9 cellular contexts compared by ENCODE assay signal in genomic region chr20:47150403-47151152, GRCh38.
A peak's percentile ranks its signal among the peaks of the same experiment; 100 is the strongest.
DNase-seq lines count a peak whose midpoint lies in the region; ATAC-seq, FAIRE-seq and TF ChIP-seq lines count a peak whose summit lies in the region.
"Had no signal": no experiment of that assay in that cellular context is flagged by ENCODE, and none has a peak within 500 bp of the region (broad histone marks: within the 10 kb centered on the region; RNA-seq: fewer than 3 reads in every experiment).

No MANE protein-coding gene starts in this region.

- peak; percentile 82 for TF ChIP-seq CTCF in A673 (conservative IDR thresholded peaks at IDR 0.05; ENCODE audit: low read depth, low read length)
- TF ChIP-seq CTCF in GM10266 (IDR thresholded peaks at IDR 0.05; ENCODE audit: control insufficient read depth, insufficient read depth, low read depth, missing control alignments): peak; percentile 40
- TF ChIP-seq CTCF in foreskin fibroblast (IDR thresholded peaks at IDR 0.05; ENCODE audit: low read depth, low read length): peak; percentile 59
- peak; percentile 30 for TF ChIP-seq CTCF in neutrophil (IDR thresholded peaks at IDR 0.05)

- H3K27me3 ChIP-seq in A673 (replicated peaks; ENCODE audit: insufficient read depth, low read depth, low read length, poor library complexity) (no peaks in the 10 kb centered on the region), neutrophil (no peaks in the 10 kb centered on the region)

- no TSS peak for BruUV-seq in A673 (replicated peaks; lab: Mats Ljungman, UMichigan)

- H3K4me3 ChIP-seq in A673 (ENCODE audit: low read depth, low read length, poor library complexity, severe bottlenecking) (no peak overlapping the region), foreskin fibroblast (ENCODE audit: low read depth in 1 of 2, low read length in 2 of 2) (no peak overlapping the region), neutrophil (ENCODE audit: low read depth in 1 of 2, low read length in 1 of 2) (no peak overlapping the region)

- no peaks in the 10 kb centered on the region for H3K4me1 ChIP-seq in A673 (ENCODE audit: insufficient read depth, low read length, poor library complexity, severe bottlenecking)
- H3K4me1 ChIP-seq in neutrophil (ENCODE audit: control insufficient read depth in 1 of 2, insufficient read depth in 1 of 2, low read depth in 1 of 2, low read length in 1 of 2): no peaks in the 10 kb centered on the region

- H3K9me3 ChIP-seq in A673 (ENCODE audit: low read depth, low read length, poor library complexity, severe bottlenecking): no peaks in the 10 kb centered on the region
- no peaks in the 10 kb centered on the region for H3K9me3 ChIP-seq in neutrophil

- DNase-seq in A673 (ENCODE audit: low spot score): peak; percentile 85
- DNase-seq in GM10266 (ENCODE audit: extremely low spot score): peak; percentile 29
- peak; percentile 41 for DNase-seq in NCI-H2029 treated with DMSO at 0.1 percent for 48 hours (lab: John Stamatoyannopoulos, UW)
- peak; percentile 55 to 71 for DNase-seq in foreskin fibroblast
- DNase-seq in GF-D8 (lab: John Stamatoyannopoulos, UW): no peak

- intact Hi-C loops in A673 (cut with micrococcal nuclease; ENCODE audit: unreplicated experiment): loop anchor here (2.0 kb wide), 1 partner anchor 392 kb away; no protein-coding TSS in a partner anchor

- CTCF ChIA-PET in A673 (lab: Charles Lee): no interaction called here

- H3K27ac ChIP-seq in A673 (ENCODE audit: low read depth, low read length, poor library complexity, severe bottlenecking): no peak overlapping the region
- no peak overlapping the region for H3K27ac ChIP-seq in neutrophil

- no peak for ATAC-seq in GM21723 (IDR thresholded peaks at IDR 0.05; ENCODE audit: unreplicated experiment)

- POLR2A ChIA-PET in A673 (lab: Charles Lee; ENCODE audit: low non-redundant PET): no interaction called here

- peak; percentile 56 for FAIRE-seq in TTC549 (lab: Jason Lieb, UNC)
- FAIRE-seq: islet of Langerhans had no signal

- no peaks in the 10 kb centered on the region for H3K36me3 ChIP-seq in A673 (ENCODE audit: insufficient read depth, low read length, poor library complexity, severe bottlenecking)
- H3K36me3 ChIP-seq in neutrophil: no peaks in the 10 kb centered on the region

Comparison
In these comparisons a context has a peak if more than half of its experiments do, and no peak if none do; other contexts are left out.
1. CTCF ChIP-seq: peak in every context shown above with its lines; median percentile 82 in A673; 59 in foreskin fibroblast; 40 in GM10266; 30 in neutrophil.